In genomic region chr2:85238607-85239006, GRCh38 we compare ENCODE assay signal across 24 cellular contexts.
"Had no signal": no experiment of that assay in that cellular context is flagged by ENCODE, and none has a peak within 500 bp of the region (broad histone marks: within the 10 kb centered on the region; RNA-seq: fewer than 3 reads in every experiment).

No MANE protein-coding gene starts in this region.

- H3K4me3 ChIP-seq: lung, ovary, tibial artery, uterus had no signal

- H3K4me1 ChIP-seq: uterus had no signal

- ATAC-seq: activated CD8-positive, alpha-beta T cell treated with anti-CD3 and anti-CD28 coated beads, Interleukin-2, amount 10 ng/mL, durations not matched to agents 7 days and 5 days; effector memory CD8-positive, alpha-beta T cell; left cardiac atrium had no signal

- H3K4me3 Mint-ChIP-seq: activated B cell treated with CpG ODN at 0.5 μM for 24 hours; activated CD4-positive, alpha-beta T cell treated with anti-CD3 and anti-CD28 coated beads, Interleukin-2, amount 10 ng/mL, durations not matched to agents 24 days and 14 days; activated CD8-positive, alpha-beta T cell treated with anti-CD3 and anti-CD28 coated beads, Interleukin-2, amount 10 ng/mL, durations not matched to agents 7 days and 5 days; activated naive CD8-positive, alpha-beta T cell; dendritic cell treated with granulocyte-macrophage colony-stimulating factor and Interleukin-4, amounts not matched to agents 40 ng/mL and 50 ng/mL, for 4 days; effector memory CD8-positive, alpha-beta T cell had no signal

- H3K36me3 ChIP-seq: brain microvascular endothelial cell, ovary, tibial artery, uterus had no signal

- H3K4me1 Mint-ChIP-seq: activated B cell treated with CpG ODN at 0.5 μM for 24 hours had no signal

- H3K27ac ChIP-seq: brain microvascular endothelial cell, ovary, tibial artery, uterus had no signal

- H3K9me3 Mint-ChIP-seq: activated B cell treated with CpG ODN at 0.5 μM for 24 hours; activated CD4-positive, alpha-beta T cell treated with anti-CD3 and anti-CD28 coated beads, Interleukin-2, amount 10 ng/mL, durations not matched to agents 24 days and 14 days; dendritic cell treated with granulocyte-macrophage colony-stimulating factor and Interleukin-4, amounts not matched to agents 40 ng/mL and 50 ng/mL, for 4 days; effector memory CD8-positive, alpha-beta T cell; neural crest cell had no signal

- H3K27me3 ChIP-seq: brain microvascular endothelial cell, ovary, tibial artery, uterus had no signal

- H3K36me3 Mint-ChIP-seq: activated naive CD8-positive, alpha-beta T cell had no signal

- H3K9me3 ChIP-seq: ovary, tibial artery, uterus had no signal

- DNase-seq: activated B cell treated with CpG ODN at 0.5 μM for 24 hours; activated CD4-positive, alpha-beta T cell treated with anti-CD3 and anti-CD28 coated beads, Interleukin-2, amount 10 ng/mL, durations not matched to agents 24 days and 14 days; activated CD8-positive, alpha-beta memory T cell treated with anti-CD3 and anti-CD28 coated beads, Interleukin-2, amount 50 U/mL, for 4 hours; activated CD8-positive, alpha-beta T cell treated with anti-CD3 and anti-CD28 coated beads, Interleukin-2, amount 10 ng/mL, durations not matched to agents 7 days and 5 days; activated effector memory CD4-positive, alpha-beta T cell treated with anti-CD3 and anti-CD28 coated beads, Interleukin-2, amount 50 U/mL, for 16 hours; activated T-cell treated with anti-CD3 and anti-CD28 coated beads, Interleukin-2, amount 50 U/mL, for 48 hours; amniotic stem cell; brain microvascular endothelial cell; cerebellar nuclear complex; effector memory CD8-positive, alpha-beta T cell; hypothalamus; left cardiac atrium; midbrain; ovary; stimulated activated CD4-positive, alpha-beta T cell treated with anti-CD3 and anti-CD28 coated beads, Interleukin-12 subunit alpha, Interleukin-12 subunit beta, amount 100 ng/mL, for 4 hours; stimulated activated CD4-positive, alpha-beta T cell treated with anti-CD3 and anti-CD28 coated beads, Interleukin-2, amount 100 ng/mL, for 24 hours; stimulated activated naive CD4-positive, alpha-beta T cell; SW 1271; tibial artery; uterus had no signal

- H3K27ac Mint-ChIP-seq: activated B cell treated with CpG ODN at 0.5 μM for 24 hours; activated CD4-positive, alpha-beta T cell treated with anti-CD3 and anti-CD28 coated beads, Interleukin-2, amount 10 ng/mL, durations not matched to agents 24 days and 14 days; activated CD8-positive, alpha-beta T cell treated with anti-CD3 and anti-CD28 coated beads, Interleukin-2, amount 10 ng/mL, durations not matched to agents 7 days and 5 days; activated naive CD8-positive, alpha-beta T cell; dendritic cell treated with granulocyte-macrophage colony-stimulating factor and Interleukin-4, amounts not matched to agents 40 ng/mL and 50 ng/mL, for 4 days; effector memory CD8-positive, alpha-beta T cell had no signal
